ENCODE assay signal across 18 cellular contexts in genomic region chr6:20932284-20932683, GRCh38.
DNase-seq lines count a peak whose midpoint lies in the region; ATAC-seq and TF ChIP-seq lines count a peak whose summit lies in the region.
"Had no signal": no experiment of that assay in that cellular context is flagged by ENCODE, and none has a peak within 500 bp of the region (broad histone marks: within the 10 kb centered on the region; RNA-seq: fewer than 3 reads in every experiment).

No MANE protein-coding gene starts in this region.

- H3K4me1 ChIP-seq in HUES48 (ENCODE audit: control insufficient read depth, insufficient read depth, low read length) (peaks cover 14% of the 10 kb centered on the region), PC-3 (ENCODE audit: insufficient read depth, low read length) (peaks cover 16% of the 10 kb centered on the region), endodermal cell (ENCODE audit: control insufficient read depth, insufficient read depth, low read length) (peaks cover 5% of the 10 kb centered on the region), neural progenitor cell (peaks cover 34% of the 10 kb centered on the region), thyroid gland (peaks cover 11 to 30% of the 10 kb centered on the region in 2 donors)

- intact Hi-C loops in PC-3 (cut with micrococcal nuclease) (no loop called here), thyroid gland (cut with DNase I) (no loop called here)

- H3K27ac Mint-ChIP-seq in endodermal cell (peak overlapping the region; percentile 53), neural progenitor cell (no peak overlapping the region)
- H3K27ac Mint-ChIP-seq: CD4-positive, alpha-beta T cell had no signal

- DNase-seq in PC-3 (no peak), endodermal cell (no peak), neural progenitor cell (ENCODE audit: low spot score) (peak; percentile 45), thyroid gland (no peak), amygdala (lab: John Stamatoyannopoulos, UW) (no peak)
- no peak for DNase-seq in stimulated activated CD4-positive, alpha-beta T cell treated with anti-CD3 and anti-CD28 coated beads, Interleukin-2, amount 100 ng/mL, for 24 hours
- DNase-seq: BE2C; CD4-positive, alpha-beta T cell; GM23248; IMR-90; Kasumi-1; NCI-H2171; NCI-H446 treated with DMSO at 0.1 percent for 48 hours; SHP77; T-helper 1 cell had no signal

- H3K79me2 ChIP-seq in PC-3 (ENCODE audit: low read length) (no peaks in the 10 kb centered on the region), neural progenitor cell (ENCODE audit: low read depth) (no peaks in the 10 kb centered on the region)

- ATAC-seq in PC-3: no peak
- no peak for ATAC-seq in HG03439 (IDR thresholded peaks at IDR 0.05; ENCODE audit: unreplicated experiment)
- ATAC-seq: SK-N-SH treated with all-trans-retinoic acid at 6 μM for 48 hours had no signal

- H3K36me3 ChIP-seq in HUES48 (ENCODE audit: control insufficient read depth, insufficient read depth, low read length): no peaks in the 10 kb centered on the region
- H3K36me3 ChIP-seq in PC-3 (ENCODE audit: low read depth, low read length): no peaks in the 10 kb centered on the region
- no peaks in the 10 kb centered on the region for H3K36me3 ChIP-seq in endodermal cell (ENCODE audit: control insufficient read depth, insufficient read depth, low read length)
- H3K36me3 ChIP-seq in neural progenitor cell: no peaks in the 10 kb centered on the region
- H3K36me3 ChIP-seq in thyroid gland: no peaks in the 10 kb centered on the region
- H3K36me3 ChIP-seq: BE2C had no signal

- 84 to 90% methylated on average over 2 to 5 of the region's 5 CpGs for WGBS in endodermal cell (ENCODE audit: insufficient coverage in 1 of 2, insufficient read length in 1 of 2), 2 experiments
- WGBS in thyroid gland, 2 donors: 94% methylated on average over 5 of the region's 5 CpGs

- H3K9me3 Mint-ChIP-seq in endodermal cell: peaks cover 2% of the 10 kb centered on the region
- H3K9me3 Mint-ChIP-seq in neural progenitor cell: no peaks in the 10 kb centered on the region
- H3K9me3 Mint-ChIP-seq: CD4-positive, alpha-beta T cell had no signal

- no peaks in the 10 kb centered on the region for H3K9me2 ChIP-seq in PC-3 (replicated peaks; ENCODE audit: low read length)

- no peaks in the 10 kb centered on the region for H3K27me3 ChIP-seq in HUES48 (ENCODE audit: control insufficient read depth, insufficient read depth, low read length)
- no peaks in the 10 kb centered on the region for H3K27me3 ChIP-seq in PC-3 (ENCODE audit: low read length)
- no peaks in the 10 kb centered on the region for H3K27me3 ChIP-seq in endodermal cell (ENCODE audit: control insufficient read depth, insufficient read depth, low read length, poor library complexity, severe bottlenecking)
- H3K27me3 ChIP-seq in neural progenitor cell: no peaks in the 10 kb centered on the region
- H3K27me3 ChIP-seq in thyroid gland: no peaks in the 10 kb centered on the region
- H3K27me3 ChIP-seq: BE2C had no signal

- H3K4me3 Mint-ChIP-seq in endodermal cell: no peak overlapping the region
- H3K4me3 Mint-ChIP-seq in neural progenitor cell: no peak overlapping the region
- H3K4me3 Mint-ChIP-seq: CD4-positive, alpha-beta T cell had no signal

- CTCF ChIA-PET in PC-3 (lab: Charles Lee): no interaction called here

- no peak overlapping the region for H2AFZ ChIP-seq in PC-3 (ENCODE audit: low read length)
- H2AFZ ChIP-seq in neural progenitor cell (replicated peaks): no peak overlapping the region
- H2AFZ ChIP-seq: GM23248 had no signal

- H3K27me3 Mint-ChIP-seq in endodermal cell (ENCODE audit: insufficient read depth) (no peaks in the 10 kb centered on the region), neural progenitor cell (ENCODE audit: insufficient read depth, low read depth) (no peaks in the 10 kb centered on the region)
- H3K27me3 Mint-ChIP-seq: CD4-positive, alpha-beta T cell had no signal

- H3K4me3 ChIP-seq in HUES48 (ENCODE audit: low read depth, low read length) (no peak overlapping the region), PC-3 (ENCODE audit: low read length) (no peak overlapping the region), endodermal cell (ENCODE audit: low read length) (peak overlapping the region; percentile 65), neural progenitor cell (no peak overlapping the region), thyroid gland (replicated peaks in 1 of 3) (no peak overlapping the region)
- H3K4me3 ChIP-seq: GM23248 had no signal

- TF ChIP-seq POLR2A in thyroid gland (IDR thresholded peaks at IDR 0.05): no peak

- POLR2A ChIA-PET in PC-3 (lab: Charles Lee; ENCODE audit: unreplicated experiment): no interaction called here

- TF ChIP-seq CTCF in PC-3 (conservative IDR thresholded peaks at IDR 0.05; ENCODE audit: low read depth, low read length) (no peak), endodermal cell (conservative IDR thresholded peaks at IDR 0.05) (no peak), neural progenitor cell (IDR thresholded peaks at IDR 0.05) (no peak), thyroid gland (IDR thresholded peaks at IDR 0.05) (no peak)

- H3K36me3 Mint-ChIP-seq in endodermal cell (ENCODE audit: low read depth) (peaks cover 7% of the 10 kb centered on the region), neural progenitor cell (no peaks in the 10 kb centered on the region)

- peak overlapping the region; percentile 76 for H3K27ac ChIP-seq in HUES48 (ENCODE audit: low read depth, low read length)
- H3K27ac ChIP-seq in PC-3 (ENCODE audit: low read length): peak overlapping the region; percentile 38
- no peak overlapping the region for H3K27ac ChIP-seq in endodermal cell (ENCODE audit: low read depth, low read length)
- peak overlapping the region; percentile 94 for H3K27ac ChIP-seq in neural progenitor cell
- no peak overlapping the region for H3K27ac ChIP-seq in thyroid gland
- H3K27ac ChIP-seq: GM23248 had no signal

- H3F3A ChIP-seq in PC-3 (ENCODE audit: low read length, unreplicated experiment): no peaks in the 10 kb centered on the region
- peaks cover 31% of the 10 kb centered on the region for H3F3A ChIP-seq in neural progenitor cell (ENCODE audit: low read depth)

- BruUV-seq in PC-3 (replicated peaks; lab: Mats Ljungman, UMichigan): no TSS peak

- H3K4me2 ChIP-seq in PC-3 (ENCODE audit: low read length): peak overlapping the region; percentile 8
- peak overlapping the region; percentile 51 for H3K4me2 ChIP-seq in neural progenitor cell

- H3K9me3 ChIP-seq in HUES48 (ENCODE audit: control insufficient read depth, insufficient read depth, low read length) (no peaks in the 10 kb centered on the region), PC-3 (ENCODE audit: low read length) (no peaks in the 10 kb centered on the region), endodermal cell (ENCODE audit: control insufficient read depth, low read length) (no peaks in the 10 kb centered on the region), neural progenitor cell (ENCODE audit: low read depth) (no peaks in the 10 kb centered on the region), thyroid gland (no peaks in the 10 kb centered on the region)
- H3K9me3 ChIP-seq: BE2C had no signal

- peaks cover 22% of the 10 kb centered on the region for H3K4me1 Mint-ChIP-seq in endodermal cell
- H3K4me1 Mint-ChIP-seq in neural progenitor cell: peaks cover 7% of the 10 kb centered on the region

- H3K9ac ChIP-seq in HUES48 (ENCODE audit: low read depth, low read length): no peak overlapping the region
- no peak overlapping the region for H3K9ac ChIP-seq in PC-3 (ENCODE audit: low read length)
- no peak overlapping the region for H3K9ac ChIP-seq in endodermal cell (ENCODE audit: extremely low read depth, low read length, poor library complexity, severe bottlenecking)
- H3K9ac ChIP-seq in neural progenitor cell: no peak overlapping the region
- H3K9ac ChIP-seq: GM23248 had no signal

- H4K20me1 ChIP-seq in PC-3 (ENCODE audit: low read length): no peaks in the 10 kb centered on the region
- no peaks in the 10 kb centered on the region for H4K20me1 ChIP-seq in neural progenitor cell (ENCODE audit: low read depth)

Comparison
In these comparisons a context has a peak if more than half of its experiments do, and no peak if none do; other contexts are left out.
1. H3K27ac ChIP-seq: peak in HUES48 (single experiment), PC-3 (single experiment) and neural progenitor cell (single experiment); none in endodermal cell (single experiment) and thyroid gland (0 of 3).